In genomic region chr1:89762431-89762800, GRCh38 we compare ENCODE assay signal across 8 cellular contexts. TPM values are rescaled to one million over a fixed set of nuclear protein-coding genes. Genes with fewer than 3 reads are reported as not detected.
DNase-seq lines count a peak whose midpoint lies in the region; TF ChIP-seq lines count a peak whose summit lies in the region.

No MANE protein-coding gene starts in this region.

- no peaks in the 10 kb centered on the region for H3K36me3 ChIP-seq in duodenal mucosa (ENCODE audit: control insufficient read depth in 1 of 2, insufficient read depth in 2 of 2, low read length in 2 of 2)
- no peaks in the 10 kb centered on the region for H3K36me3 ChIP-seq in osteoblast (ENCODE audit: insufficient read depth, low read length)

- no peaks in the 10 kb centered on the region for H3K79me2 ChIP-seq in osteoblast (ENCODE audit: insufficient read depth, low read length)

- peaks cover 20 to 28% of the 10 kb centered on the region in 2 donors for H3K4me1 ChIP-seq in duodenal mucosa (ENCODE audit: control insufficient read depth in 1 of 2, insufficient read depth in 2 of 2, low read length in 2 of 2)
- peaks cover 6% of the 10 kb centered on the region for H3K4me1 ChIP-seq in osteoblast (ENCODE audit: insufficient read depth, low read length)

- peak; percentile 28 for DNase-seq in activated CD4-positive, alpha-beta T cell treated with anti-CD3 and anti-CD28 coated beads for 48 hours
- no peak for DNase-seq in activated CD4-positive, alpha-beta T cell treated with anti-CD3 and anti-CD28 coated beads, Interleukin-2, amount 50 U/mL, for 4 hours
- DNase-seq in NCI-H526 treated with DMSO at 0.1 percent for 48 hours (lab: John Stamatoyannopoulos, UW): peak; percentile 68
- DNase-seq in osteoblast (ENCODE audit: insufficient read length, low spot score, missing footprints): no peak
- DNase-seq in stimulated activated naive CD4-positive, alpha-beta T cell treated with Interleukin-2 at 50 U/mL for 16 hours (lab: John Stamatoyannopoulos, UW): no peak
- no peak for DNase-seq in hepatic stellate cell (ENCODE audit: low spot score)
- no peak for DNase-seq in D341Med (ENCODE audit: low spot score)

- H3K9me3 ChIP-seq in duodenal mucosa (ENCODE audit: control insufficient read depth in 1 of 2, low read length in 2 of 2): no peaks in the 10 kb centered on the region
- H3K9me3 ChIP-seq in osteoblast (ENCODE audit: low read depth, low read length): no peaks in the 10 kb centered on the region

- H3K4me3 ChIP-seq in duodenal mucosa (ENCODE audit: low read depth in 1 of 2, low read length in 2 of 2) (peak overlapping the region; percentile 74 to 75), osteoblast (ENCODE audit: insufficient read depth, low read length) (peak overlapping the region; percentile 64)

- H4K20me1 ChIP-seq in osteoblast (ENCODE audit: insufficient read depth, low read length): no peaks in the 10 kb centered on the region

- TF ChIP-seq CTCF in osteoblast (IDR thresholded peaks at IDR 0.05; ENCODE audit: extremely low read depth, low read depth, low read length): no peak

- peak overlapping the region; percentile 91 for H2AFZ ChIP-seq in osteoblast (ENCODE audit: low read length)

- H3K27me3 ChIP-seq in duodenal mucosa (ENCODE audit: control insufficient read depth in 1 of 2, insufficient read depth in 2 of 2, low read length in 2 of 2): no peaks in the 10 kb centered on the region
- H3K27me3 ChIP-seq in osteoblast (ENCODE audit: insufficient read depth, low read length): no peaks in the 10 kb centered on the region

- H3K4me2 ChIP-seq in osteoblast (ENCODE audit: insufficient read depth, low read length): peak overlapping the region; percentile 84

- peak overlapping the region; percentile 20 to 58 for H3K9ac ChIP-seq in duodenal mucosa (ENCODE audit: low read depth in 1 of 2, low read length in 2 of 2)

- H3K27ac ChIP-seq in duodenal mucosa (ENCODE audit: low read depth, low read length): no peak overlapping the region
- H3K27ac ChIP-seq in osteoblast (ENCODE audit: low read depth, low read length): no peak overlapping the region

RNA-seq across cellular contexts. Expression of gene LRRC8D, which starts 58.4 kb away (rescaled TPM):
- 23.6 and 30.4 TPM in 2 replicates for total RNA-seq in osteoblast

Comparison
In these comparisons a context has a peak if more than half of its experiments do, and no peak if none do; other contexts are left out.
1. DNase-seq: peak in activated CD4-positive, alpha-beta T cell treated with anti-CD3 and anti-CD28 coated beads for 48 hours (single experiment) and NCI-H526 treated with DMSO at 0.1 percent for 48 hours (single experiment); none in activated CD4-positive, alpha-beta T cell treated with anti-CD3 and anti-CD28 coated beads, Interleukin-2, amount 50 U/mL, for 4 hours (0 of 2), osteoblast (single experiment), stimulated activated naive CD4-positive, alpha-beta T cell treated with Interleukin-2 at 50 U/mL for 16 hours (single experiment), hepatic stellate cell (single experiment) and D341Med (single experiment).